In the genomic region with DNA sequence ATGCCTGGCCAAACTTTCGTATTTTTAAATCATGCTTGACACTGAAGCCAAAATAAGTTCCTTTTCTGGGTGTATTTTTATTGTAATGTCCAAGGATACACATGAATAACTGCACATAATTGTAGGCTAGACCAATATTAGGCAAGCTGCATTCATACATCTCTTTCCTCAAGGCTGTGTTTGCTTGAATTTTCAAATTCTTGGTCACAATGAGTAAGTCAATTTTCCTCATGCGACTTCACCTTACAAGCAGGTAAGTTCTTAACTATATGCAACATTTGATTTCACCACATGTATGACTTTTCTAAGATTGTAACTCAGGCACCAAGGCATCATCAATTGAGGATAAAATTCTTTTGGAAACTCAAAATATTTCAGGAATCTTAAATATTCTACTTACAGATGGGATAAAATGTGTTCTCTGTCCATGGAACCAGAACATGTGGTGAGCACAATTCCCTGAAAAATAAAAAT, we compare ENCODE assay signal across 10 cellular contexts.
DNase-seq lines count a peak whose midpoint lies in the region; ATAC-seq and TF ChIP-seq lines count a peak whose summit lies in the region.
"Had no signal": no experiment of that assay in that cellular context is flagged by ENCODE, and none has a peak within 500 bp of the region (broad histone marks: within the 10 kb centered on the region; RNA-seq: fewer than 3 reads in every experiment).

No MANE protein-coding gene starts in this region.

- no peak overlapping the region for H2AFZ ChIP-seq in fibroblast of lung (ENCODE audit: low read length)

- peaks cover 16% of the 10 kb centered on the region for H3K4me1 ChIP-seq in fibroblast of lung (ENCODE audit: control insufficient read depth, extremely low read depth, insufficient read depth, low read length)
- peaks cover 0 to 10% of the 10 kb centered on the region in 2 donors for H3K4me1 ChIP-seq in ascending aorta

- intact Hi-C loops in ascending aorta (cut with DNase I) = no loop called here

- H3K4me3 Mint-ChIP-seq in activated CD8-positive, alpha-beta memory T cell treated with anti-CD3 and anti-CD28 coated beads, Interleukin-2, amount 10 ng/mL, durations not matched to agents 7 days and 5 days = peak overlapping the region; percentile 59
- H3K4me3 Mint-ChIP-seq in T-helper 17 cell = peak overlapping the region; percentile 75
- H3K4me3 Mint-ChIP-seq in stimulated activated naive B cell treated with anti-CD40 and anti-IgM and Interleukin-4, amounts not matched to agents 10 μg/mL and 1 μg/mL and 100 μg/mL, for 72 hours = peak overlapping the region; percentile 33 to 50

- peaks cover 48% of the 10 kb centered on the region for H3K4me1 Mint-ChIP-seq in activated CD8-positive, alpha-beta memory T cell treated with anti-CD3 and anti-CD28 coated beads, Interleukin-2, amount 10 ng/mL, durations not matched to agents 7 days and 5 days
- H3K4me1 Mint-ChIP-seq in T-helper 17 cell = peaks cover 35% of the 10 kb centered on the region
- H3K4me1 Mint-ChIP-seq in stimulated activated naive B cell treated with anti-CD40 and anti-IgM and Interleukin-4, amounts not matched to agents 10 μg/mL and 1 μg/mL and 100 μg/mL, for 72 hours = peaks cover 30 to 45% of the 10 kb centered on the region in 2 donors

- no peaks in the 10 kb centered on the region for H4K20me1 ChIP-seq in fibroblast of lung (ENCODE audit: control insufficient read depth, extremely low read depth, insufficient read depth, low read length)

- H3K4me3 ChIP-seq in fibroblast of lung (replicated peaks in 1 of 4; ENCODE audit: control extremely low read depth in 1 of 4, insufficient read depth in 1 of 4, low read depth in 3 of 4, low read length in 4 of 4) = no peak overlapping the region
- H3K4me3 ChIP-seq in ascending aorta = no peak overlapping the region

- H3K27me3 Mint-ChIP-seq in activated CD8-positive, alpha-beta memory T cell treated with anti-CD3 and anti-CD28 coated beads, Interleukin-2, amount 10 ng/mL, durations not matched to agents 7 days and 5 days = no peaks in the 10 kb centered on the region
- H3K27me3 Mint-ChIP-seq in T-helper 17 cell = no peaks in the 10 kb centered on the region
- no peaks in the 10 kb centered on the region for H3K27me3 Mint-ChIP-seq in stimulated activated naive B cell treated with anti-CD40 and anti-IgM and Interleukin-4, amounts not matched to agents 10 μg/mL and 1 μg/mL and 100 μg/mL, for 72 hours

- CTCF ChIA-PET in activated CD8-positive, alpha-beta memory T cell treated with anti-CD3 and anti-CD28 coated beads, Interleukin-2, amount 10 ng/mL, durations not matched to agents 7 days and 5 days (lab: Charles Lee) = interaction anchor here (0.7 to 3.5 kb wide), 5 partner anchors 10 to 209 kb away, joined by 3 to 19 read pairs (median 3); no protein-coding TSS in a partner anchor

- H3K4me2 ChIP-seq in fibroblast of lung (ENCODE audit: extremely low read depth, insufficient read depth, low read length) = no peak overlapping the region

- H3K27ac Mint-ChIP-seq in activated CD8-positive, alpha-beta memory T cell treated with anti-CD3 and anti-CD28 coated beads, Interleukin-2, amount 10 ng/mL, durations not matched to agents 7 days and 5 days = peak overlapping the region; percentile 99
- peak overlapping the region; percentile 94 for H3K27ac Mint-ChIP-seq in T-helper 17 cell
- peak overlapping the region; percentile 96 for H3K27ac Mint-ChIP-seq in stimulated activated naive B cell treated with anti-CD40 and anti-IgM and Interleukin-4, amounts not matched to agents 10 μg/mL and 1 μg/mL and 100 μg/mL, for 72 hours

- no peaks in the 10 kb centered on the region for H3K79me2 ChIP-seq in fibroblast of lung (ENCODE audit: control insufficient read depth, insufficient read depth, low read length)

- no peak for TF ChIP-seq CTCF in fibroblast of lung (conservative IDR thresholded peaks at IDR 0.05 in 1 of 2, IDR thresholded peaks at IDR 0.05 in 1 of 2; ENCODE audit: low read depth in 1 of 2, low read length in 2 of 2)
- TF ChIP-seq CTCF in ascending aorta (IDR thresholded peaks at IDR 0.05) = no peak

- H3K27ac ChIP-seq in fibroblast of lung (ENCODE audit: insufficient read depth, low read length) (peak overlapping the region; percentile 20), ascending aorta (peak overlapping the region in 1 of 2 donors; percentile 27)

- no peaks in the 10 kb centered on the region for H3K27me3 ChIP-seq in fibroblast of lung (ENCODE audit: control insufficient read depth, insufficient read depth, low read length)
- H3K27me3 ChIP-seq in ascending aorta = no peaks in the 10 kb centered on the region

- H3K36me3 ChIP-seq in fibroblast of lung (ENCODE audit: control insufficient read depth, insufficient read depth, low read length) (no peaks in the 10 kb centered on the region), ascending aorta (no peaks in the 10 kb centered on the region)

- no peak overlapping the region for H3K9ac ChIP-seq in fibroblast of lung (ENCODE audit: insufficient read depth, low read length)

- H3K36me3 Mint-ChIP-seq in activated CD8-positive, alpha-beta memory T cell treated with anti-CD3 and anti-CD28 coated beads, Interleukin-2, amount 10 ng/mL, durations not matched to agents 7 days and 5 days = no peaks in the 10 kb centered on the region
- H3K36me3 Mint-ChIP-seq in T-helper 17 cell (ENCODE audit: low read depth) = no peaks in the 10 kb centered on the region
- no peaks in the 10 kb centered on the region for H3K36me3 Mint-ChIP-seq in stimulated activated naive B cell treated with anti-CD40 and anti-IgM and Interleukin-4, amounts not matched to agents 10 μg/mL and 1 μg/mL and 100 μg/mL, for 72 hours

- no peaks in the 10 kb centered on the region for H3K9me3 Mint-ChIP-seq in activated CD8-positive, alpha-beta memory T cell treated with anti-CD3 and anti-CD28 coated beads, Interleukin-2, amount 10 ng/mL, durations not matched to agents 7 days and 5 days (ENCODE audit: low read depth)
- no peaks in the 10 kb centered on the region for H3K9me3 Mint-ChIP-seq in stimulated activated naive B cell treated with anti-CD40 and anti-IgM and Interleukin-4, amounts not matched to agents 10 μg/mL and 1 μg/mL and 100 μg/mL, for 72 hours

- H3K9me3 ChIP-seq in T-helper 17 cell (ENCODE audit: control insufficient read depth, low read length, poor library complexity, severe bottlenecking) (no peaks in the 10 kb centered on the region), fibroblast of lung (ENCODE audit: control insufficient read depth, insufficient read depth, low read depth, low read length) (no peaks in the 10 kb centered on the region), ascending aorta (no peaks in the 10 kb centered on the region)

- ATAC-seq in activated CD8-positive, alpha-beta memory T cell treated with anti-CD3 and anti-CD28 coated beads, Interleukin-2, amount 10 ng/mL, durations not matched to agents 7 days and 5 days = no peak
- ATAC-seq in T-helper 17 cell = no peak
- ATAC-seq in stimulated activated naive B cell treated with anti-CD40 and anti-IgM and Interleukin-4, amounts not matched to agents 10 μg/mL and 1 μg/mL and 100 μg/mL, for 72 hours (replicated peaks) = no peak

- DNase-seq in activated CD8-positive, alpha-beta memory T cell treated with anti-CD3 and anti-CD28 coated beads, Interleukin-2, amount 10 ng/mL, durations not matched to agents 7 days and 5 days = no peak
- no peak for DNase-seq in activated CD8-positive, alpha-beta memory T cell treated with anti-CD3 and anti-CD28 coated beads, Interleukin-2, amount 50 U/mL, for 4 hours
- DNase-seq in T-helper 17 cell (no peak), fibroblast of lung (ENCODE audit: low read depth in 2 of 2) (peak in 1 of 2 donors; percentile 55), DMS79 (lab: John Stamatoyannopoulos, UW) (no peak), ascending aorta (ENCODE audit: low spot score in 2 of 2) (no peak), middle frontal gyrus (ENCODE audit: extremely low spot score, low spot score) (no peak)
- no peak for DNase-seq in stimulated activated naive B cell treated with anti-CD40 and anti-IgM and Interleukin-4, amounts not matched to agents 10 μg/mL and 1 μg/mL and 100 μg/mL, for 72 hours
- DNase-seq: NCI-H1694 treated with DMSO at 0.1 percent for 48 hours, SHP77 had no signal
